19 cellular contexts compared by ENCODE assay signal in genomic region chr19:16860118-16860517, GRCh38. TPM values are rescaled to one million over a fixed set of nuclear protein-coding genes. Genes with fewer than 3 reads are reported as not detected.
A peak's percentile ranks its signal among the peaks of the same experiment; 100 is the strongest.
DNase-seq lines count a peak whose midpoint lies in the region; ATAC-seq and TF ChIP-seq lines count a peak whose summit lies in the region.
"Had no signal": no experiment of that assay in that cellular context is flagged by ENCODE, and none has a peak within 500 bp of the region (broad histone marks: within the 10 kb centered on the region; RNA-seq: fewer than 3 reads in every experiment).

No MANE protein-coding gene starts in this region.

- no peaks in the 10 kb centered on the region for H4K20me1 ChIP-seq in neural progenitor cell (ENCODE audit: low read depth)

- no peak overlapping the region for H3K9ac ChIP-seq in neural progenitor cell

- 93 to 94% methylated on average over 20 of the region's 20 CpGs for WGBS in thyroid gland, 2 donors

- H3K9me3 ChIP-seq in neural progenitor cell (ENCODE audit: low read depth) (no peaks in the 10 kb centered on the region), thyroid gland (no peaks in the 10 kb centered on the region)
- H3K9me3 ChIP-seq: Peyer's patch had no signal

- no peak overlapping the region for H3K4me2 ChIP-seq in neural progenitor cell

- H3K9me3 Mint-ChIP-seq in HFFc6 (no peaks in the 10 kb centered on the region), endothelial cell (ENCODE audit: unreplicated experiment) (no peaks in the 10 kb centered on the region), neural progenitor cell (no peaks in the 10 kb centered on the region)

- no peak overlapping the region for H3K4me3 Mint-ChIP-seq in HFFc6
- H3K4me3 Mint-ChIP-seq in endothelial cell (ENCODE audit: unreplicated experiment) = no peak overlapping the region
- H3K4me3 Mint-ChIP-seq in neural progenitor cell = no peak overlapping the region

- TF ChIP-seq POLR2A in thyroid gland (IDR thresholded peaks at IDR 0.05) = no peak

- ATAC-seq in Right ventricle myocardium inferior = no peak
- ATAC-seq: K562 had no signal

- H3K27ac ChIP-seq in neural progenitor cell = no peak overlapping the region
- no peak overlapping the region for H3K27ac ChIP-seq in thyroid gland
- H3K27ac ChIP-seq: Peyer's patch had no signal

- H3F3A ChIP-seq in neural progenitor cell (ENCODE audit: low read depth) = no peaks in the 10 kb centered on the region

- TF ChIP-seq CTCF in HFFc6 (IDR thresholded peaks at IDR 0.05) = no peak
- TF ChIP-seq CTCF in endothelial cell (IDR thresholded peaks at IDR 0.05; ENCODE audit: unreplicated experiment) = no peak
- no peak for TF ChIP-seq CTCF in neural progenitor cell (IDR thresholded peaks at IDR 0.05)
- TF ChIP-seq CTCF in thyroid gland (IDR thresholded peaks at IDR 0.05) = no peak

- H3K27me3 Mint-ChIP-seq in HFFc6 (ENCODE audit: insufficient read depth) (no peaks in the 10 kb centered on the region; the same call in 1 of the 2 replicates), endothelial cell (ENCODE audit: unreplicated experiment) (peaks cover 6% of the 10 kb centered on the region), neural progenitor cell (ENCODE audit: insufficient read depth, low read depth) (peaks cover 2% of the 10 kb centered on the region)

- H3K4me1 Mint-ChIP-seq in HFFc6 (ENCODE audit: low read depth) = no peaks in the 10 kb centered on the region
- peaks cover 2% of the 10 kb centered on the region for H3K4me1 Mint-ChIP-seq in endothelial cell (ENCODE audit: unreplicated experiment)
- peaks cover 3% of the 10 kb centered on the region for H3K4me1 Mint-ChIP-seq in neural progenitor cell

- peak; percentile 50 for DNase-seq in AG20443 (ENCODE audit: low spot score)
- DNase-seq in HFFc6 = no peak
- no peak for DNase-seq in endothelial cell (ENCODE audit: low spot score)
- no peak for DNase-seq in neural progenitor cell (ENCODE audit: low spot score)
- no peak for DNase-seq in iPS-NIHi7 (ENCODE audit: extremely low spot score)
- DNase-seq in thyroid gland = no peak
- DNase-seq in activated CD8-positive, alpha-beta memory T cell treated with anti-CD3 and anti-CD28 coated beads for 24 hours = no peak
- DNase-seq in Right ventricle myocardium inferior (ENCODE audit: missing footprints) = no peak
- DNase-seq: C1 segment of cervical spinal cord, DMS53, GDM1, GOT3, NCI-H1092, NCI-H82, Peyer's patch, SIG-M5, SW 1271 had no signal

- H3K36me3 Mint-ChIP-seq in HFFc6 (ENCODE audit: low read depth) (peaks cover 20% of the 10 kb centered on the region), endothelial cell (ENCODE audit: low read depth, unreplicated experiment) (peaks cover 33% of the 10 kb centered on the region), neural progenitor cell (peaks cover 22% of the 10 kb centered on the region)

- H3K36me3 ChIP-seq in neural progenitor cell = no peaks in the 10 kb centered on the region
- peaks cover 31% of the 10 kb centered on the region in 2 donors for H3K36me3 ChIP-seq in thyroid gland

- no peak overlapping the region for H2AFZ ChIP-seq in neural progenitor cell (replicated peaks)

- H3K27ac Mint-ChIP-seq in HFFc6 (peak overlapping the region; percentile 24; the same call in 1 of the 2 replicates), endothelial cell (ENCODE audit: unreplicated experiment) (peak overlapping the region; percentile 42), neural progenitor cell (peak overlapping the region; percentile 69)

- H3K4me3 ChIP-seq in neural progenitor cell = no peak overlapping the region
- no peak overlapping the region for H3K4me3 ChIP-seq in thyroid gland (replicated peaks in 1 of 3)
- H3K4me3 ChIP-seq: K562, Peyer's patch had no signal

- H3K4me1 ChIP-seq in neural progenitor cell (no peaks in the 10 kb centered on the region), thyroid gland (no peaks in the 10 kb centered on the region)
- H3K4me1 ChIP-seq: Peyer's patch had no signal

- intact Hi-C loops in thyroid gland (cut with DNase I) (no loop called here), Right ventricle myocardium inferior (cut with DNase I) (no loop called here)

- no peaks in the 10 kb centered on the region for H3K27me3 ChIP-seq in neural progenitor cell
- H3K27me3 ChIP-seq in thyroid gland = no peaks in the 10 kb centered on the region
- H3K27me3 ChIP-seq: Peyer's patch had no signal

- H3K79me2 ChIP-seq in neural progenitor cell (ENCODE audit: low read depth) = no peaks in the 10 kb centered on the region

RNA-seq across cellular contexts. Expression of gene F2RL3, which starts 28.7 kb away (rescaled TPM):
- total RNA-seq in HFFc6 (2021; fragmentation: NEBNext Ultra II Directional; extraction: Animal tissue kit (Norgen Biotek cat#: 25700)) = not detected
- total RNA-seq in endothelial cell (ENCODE audit: unreplicated experiment) (0.92 TPM), neural progenitor cell (ENCODE audit: low replicate concordance) (0.03 TPM in 1 of 2 replicates, not detected in the other), thyroid gland (10 to 100 TPM in 3 of 4 donors, 1 to 10 TPM in 1; 9.9 to 44.2 (median 12.6) TPM), Right ventricle myocardium inferior (0.27 TPM)
- total RNA-seq: NCI-H460 had no signal

RNA-seq across cellular contexts. Expression of gene SIN3B, which starts 30.9 kb away (rescaled TPM):
- total RNA-seq in HFFc6 (2021; fragmentation: NEBNext Ultra II Directional; extraction: Animal tissue kit (Norgen Biotek cat#: 25700)) = 10 to 100 TPM; 29.6 to 39.4 (median 35.2) TPM
- total RNA-seq in endothelial cell (ENCODE audit: unreplicated experiment) (84.8 TPM), neural progenitor cell (ENCODE audit: low replicate concordance) (21.2 and 36.4 TPM in 2 replicates), thyroid gland (10 to 100 TPM; 33.6 to 65.9 (median 47.6) TPM), Right ventricle myocardium inferior (27.8 TPM)
